In genomic region chr1:245327842-245328241, GRCh38 we compare ENCODE assay signal across 23 cellular contexts.
"Had no signal": no experiment of that assay in that cellular context is flagged by ENCODE, and none has a peak within 500 bp of the region (broad histone marks: within the 10 kb centered on the region; RNA-seq: fewer than 3 reads in every experiment).

No MANE protein-coding gene starts in this region.

- H3K4me3 ChIP-seq: K562, SJCRH30 had no signal

- H3K9me3 ChIP-seq: SJCRH30 had no signal

- H3K4me1 ChIP-seq: SJCRH30 had no signal

- H3K27ac ChIP-seq: HL-60, KMS-11, SJCRH30 had no signal

- DNase-seq: Kasumi-1, MM.1S, NCI-H1092 treated with DMSO at 0.1 percent for 48 hours, NCI-H1436, NCI-H187, NCI-H2029, NCI-H2081 treated with DMSO at 0.1 percent for 48 hours, NCI-H2171, NCI-H226, NCI-H446, NCI-H510A, NCI-H524 treated with DMSO at 0.1 percent for 48 hours, NCI-H69, NCI-H774, RPMI8226, SHP77 treated with DMSO at 0.1 percent for 48 hours, SJCRH30 had no signal

- H3K4me2 ChIP-seq: KMS-11 had no signal

- ATAC-seq: K562, SK-N-SH treated with all-trans-retinoic acid at 6 μM for 48 hours had no signal

- H3K9ac ChIP-seq: KMS-11 had no signal

- H3K27me3 ChIP-seq: SJCRH30 had no signal

- FAIRE-seq: HTR-8/SVneo, RCC 7860 had no signal

- H3K36me3 ChIP-seq: SJCRH30 had no signal
